2 cellular contexts compared by ENCODE assay signal in the genomic region with DNA sequence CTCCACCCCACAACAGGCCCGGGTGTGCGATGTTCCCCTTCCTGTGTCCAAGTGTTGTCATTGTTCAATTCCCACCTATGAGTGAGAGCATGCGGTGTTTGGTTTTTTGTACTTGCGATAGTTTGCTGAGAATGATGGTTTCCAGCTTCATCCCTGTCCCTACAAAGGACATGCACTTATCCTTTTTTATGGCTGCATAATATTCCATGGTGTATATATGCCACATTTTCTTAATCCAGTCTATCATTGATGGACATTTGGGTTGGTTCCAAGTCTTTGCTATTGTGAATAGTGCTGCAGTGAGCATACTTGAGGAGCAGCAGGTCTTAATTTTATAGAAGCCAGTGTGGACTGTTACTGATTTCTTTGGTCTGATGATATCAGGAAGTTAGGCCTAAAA.
TF ChIP-seq lines count a peak whose summit lies in the region.

No MANE protein-coding gene starts in this region.

TF ChIP-seq in HEK293, 187 proteins besides CTCF, POLR2A, EP300 and RAD21:
- 0 out of 2 replicates have a peak, but pooled peaks have one; percentile 63 for TF ChIP-seq ZNF146 (tag by site-specific recombination; IDR thresholded peaks at IDR 0.05)

TF ChIP-seq in K562, 482 proteins besides CTCF, POLR2A, EP300 and RAD21:
- TF ChIP-seq ZNF146 (CRISPR knock-in tag; IDR thresholded peaks at IDR 0.05; ENCODE audit: unreplicated experiment), result peak; percentile 66
TF ChIP-seq in K562: peak in this region for 1; not testable (repeated sequence) for 481.
